In the genomic region with DNA sequence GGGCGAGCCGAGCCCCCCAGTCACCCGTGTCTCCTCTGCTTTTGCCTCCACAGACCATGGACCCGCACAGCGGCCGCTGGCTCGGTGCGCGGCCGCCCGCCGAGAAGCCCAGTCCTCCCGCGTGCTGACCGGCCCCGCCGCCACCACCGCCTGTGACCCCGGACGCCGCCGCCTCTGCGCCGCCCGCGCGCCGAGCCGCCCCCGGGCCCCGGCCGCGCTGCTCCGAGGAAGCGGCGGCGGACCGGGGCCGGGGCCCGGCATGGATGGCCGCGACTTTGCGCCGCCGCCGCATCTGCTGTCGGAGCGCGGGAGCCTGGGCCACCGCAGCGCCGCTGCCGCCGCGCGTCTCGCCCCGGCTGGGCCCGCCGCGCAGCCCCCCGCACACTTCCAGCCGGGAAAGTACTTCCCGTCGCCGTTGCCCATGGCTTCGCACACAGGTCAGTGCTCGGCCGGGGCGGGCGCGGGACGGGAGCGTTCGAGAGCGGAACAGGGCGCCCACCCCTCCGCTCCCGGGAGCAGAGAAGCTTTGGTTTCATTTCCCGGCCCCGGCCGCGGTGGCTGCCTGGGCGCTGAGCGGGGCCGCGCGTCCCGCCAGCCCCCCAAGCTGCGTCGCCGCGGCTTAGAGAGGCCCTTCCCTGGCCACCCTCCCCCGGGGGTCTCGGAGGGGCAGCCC, we compare ENCODE assay signal across 8 cellular contexts. TPM values are rescaled to one million over a fixed set of nuclear protein-coding genes. Genes with fewer than 3 reads are reported as not detected.
DNase-seq lines count a peak whose midpoint lies in the region; ATAC-seq lines count a peak whose summit lies in the region.

No MANE protein-coding gene starts in this region.

- H3K4me1 ChIP-seq in thymus (ENCODE audit: control insufficient read depth, insufficient read depth, low read length), result peaks cover 43% of the 10 kb centered on the region

- H3K27ac ChIP-seq in angular gyrus (ENCODE audit: low read depth, low read length), result peak overlapping the region; percentile 84
- H3K27ac ChIP-seq in thymus (ENCODE audit: low read depth), result peak overlapping the region; percentile 70

- H3K27me3 Mint-ChIP-seq in activated CD8-positive, alpha-beta memory T cell treated with anti-CD3 and anti-CD28 coated beads, Interleukin-2, amount 10 ng/mL, durations not matched to agents 7 days and 5 days, result peaks cover 70% of the 10 kb centered on the region

- H3K4me1 Mint-ChIP-seq in activated CD8-positive, alpha-beta memory T cell treated with anti-CD3 and anti-CD28 coated beads, Interleukin-2, amount 10 ng/mL, durations not matched to agents 7 days and 5 days, result peaks cover 18% of the 10 kb centered on the region

- no peaks in the 10 kb centered on the region for H3K9me3 ChIP-seq in thymus (ENCODE audit: control insufficient read depth)

- peak; percentile 39 for ATAC-seq in activated CD8-positive, alpha-beta memory T cell treated with anti-CD3 and anti-CD28 coated beads, Interleukin-2, amount 10 ng/mL, durations not matched to agents 7 days and 5 days
- ATAC-seq in left colon, result peak; percentile 4
- ATAC-seq in HG03175 (IDR thresholded peaks at IDR 0.05; ENCODE audit: unreplicated experiment), result no peak
- no peak for ATAC-seq in GM21786 (IDR thresholded peaks at IDR 0.05; ENCODE audit: unreplicated experiment)

- H3K36me3 Mint-ChIP-seq in activated CD8-positive, alpha-beta memory T cell treated with anti-CD3 and anti-CD28 coated beads, Interleukin-2, amount 10 ng/mL, durations not matched to agents 7 days and 5 days, result peaks cover 5% of the 10 kb centered on the region

- peaks cover 4% of the 10 kb centered on the region for H3K27me3 ChIP-seq in thymus (ENCODE audit: control insufficient read depth, insufficient read depth)

- peak overlapping the region; percentile 87 for H3K4me3 ChIP-seq in thymus (ENCODE audit: low read length)

- intact Hi-C loops in left colon (cut with DNase I, micrococcal nuclease), result no loop called here

- CTCF ChIA-PET in activated CD8-positive, alpha-beta memory T cell treated with anti-CD3 and anti-CD28 coated beads, Interleukin-2, amount 10 ng/mL, durations not matched to agents 7 days and 5 days (lab: Charles Lee), result interaction anchor here (1.3 kb wide), 1 partner anchor 84 kb away, joined by 3 read pairs; no protein-coding TSS in a partner anchor

- no peaks in the 10 kb centered on the region for H3K36me3 ChIP-seq in thymus (ENCODE audit: control insufficient read depth, insufficient read depth)

- DNase-seq in activated CD8-positive, alpha-beta memory T cell treated with anti-CD3 and anti-CD28 coated beads, Interleukin-2, amount 10 ng/mL, durations not matched to agents 7 days and 5 days, result no peak
- DNase-seq in activated CD8-positive, alpha-beta memory T cell treated with anti-CD3 and anti-CD28 coated beads, Interleukin-2, amount 50 U/mL, for 48 hours, result no peak
- DNase-seq in left colon (no peak), HT-29 (ENCODE audit: low spot score) (no peak)

- WGBS in thymus, result under 1% methylated on average over 95 of the region's 95 CpGs

- H3K9me3 Mint-ChIP-seq in activated CD8-positive, alpha-beta memory T cell treated with anti-CD3 and anti-CD28 coated beads, Interleukin-2, amount 10 ng/mL, durations not matched to agents 7 days and 5 days (ENCODE audit: low read depth), result no peaks in the 10 kb centered on the region

- peak overlapping the region; percentile 59 for H3K4me3 Mint-ChIP-seq in activated CD8-positive, alpha-beta memory T cell treated with anti-CD3 and anti-CD28 coated beads, Interleukin-2, amount 10 ng/mL, durations not matched to agents 7 days and 5 days

- no peak overlapping the region for H3K27ac Mint-ChIP-seq in activated CD8-positive, alpha-beta memory T cell treated with anti-CD3 and anti-CD28 coated beads, Interleukin-2, amount 10 ng/mL, durations not matched to agents 7 days and 5 days

RNA-seq across cellular contexts. Expression of a gene that starts 4.4 kb away (rescaled TPM):
- total RNA-seq in activated CD8-positive, alpha-beta memory T cell treated with anti-CD3 and anti-CD28 coated beads, Interleukin-2, amount 10 ng/mL, durations not matched to agents 7 days and 5 days, result under 1 TPM; 0.23 to 0.64 TPM
- 10 to 100 TPM; 12.2 to 14.2 TPM for total RNA-seq in left colon
- 7.3 TPM for polyA plus RNA-seq in thymus
- total RNA-seq in HT-29 (2014; rRNA removed; shearing (Covaris generic)), result 10.4 and 11.6 TPM in 2 replicates

Comparison
In these comparisons a context has a peak if more than half of its experiments do, and no peak if none do; other contexts are left out.
1. ATAC-seq: peak in activated CD8-positive, alpha-beta memory T cell treated with anti-CD3 and anti-CD28 coated beads, Interleukin-2, amount 10 ng/mL, durations not matched to agents 7 days and 5 days (single experiment) and left colon (single experiment); none in HG03175 (single experiment) and GM21786 (single experiment).